Comparison of ENCODE assay signal across 10 cellular contexts in the genomic region with DNA sequence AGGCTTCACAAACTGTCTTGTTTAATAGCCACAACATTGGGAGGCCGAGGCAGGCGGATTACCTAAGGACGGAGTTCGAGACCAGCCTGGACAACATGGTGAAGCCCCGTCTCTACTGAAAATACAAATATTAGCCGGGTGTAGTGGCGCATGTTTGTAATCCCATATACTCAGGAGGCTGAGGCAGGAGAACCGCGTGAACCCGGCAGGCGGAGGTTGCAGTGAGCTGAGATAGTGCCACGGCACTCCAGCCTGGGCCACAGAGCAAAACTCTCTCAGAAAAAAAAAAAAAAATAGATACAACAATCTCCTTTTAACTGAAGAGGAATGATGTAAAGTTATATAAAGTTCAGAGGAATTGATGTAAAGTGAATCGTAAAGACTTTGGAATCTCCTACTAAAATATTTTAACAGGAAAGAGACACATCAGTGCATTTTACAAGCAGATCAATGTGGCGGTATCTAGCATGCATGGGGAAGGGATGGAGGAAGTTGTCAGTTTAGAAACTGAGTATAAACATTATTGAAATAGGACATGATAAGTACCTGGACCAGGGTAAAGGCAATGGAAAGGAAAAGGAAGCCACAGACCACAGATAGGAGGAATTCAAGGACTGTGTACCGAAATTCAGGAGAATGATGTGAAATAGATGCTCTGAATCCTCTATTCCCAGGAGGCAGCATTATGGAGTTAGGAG. TPM values are rescaled to one million over a fixed set of nuclear protein-coding genes. Genes with fewer than 3 reads are reported as not detected.
DNase-seq lines count a peak whose midpoint lies in the region; ATAC-seq, FAIRE-seq and TF ChIP-seq lines count a peak whose summit lies in the region.
"Had no signal": no experiment of that assay in that cellular context is flagged by ENCODE, and none has a peak within 500 bp of the region (broad histone marks: within the 10 kb centered on the region; RNA-seq: fewer than 3 reads in every experiment).

No MANE protein-coding gene starts in this region.

- TF ChIP-seq CTCF in CD14-positive monocyte (IDR thresholded peaks at IDR 0.05), result no peak

- H3K27me3 Mint-ChIP-seq in CD14-positive monocyte (ENCODE audit: low read depth in 3 of 3), result no peaks in the 10 kb centered on the region
- H3K27me3 Mint-ChIP-seq in activated T-cell treated with anti-CD3 and anti-CD28 coated beads, Interleukin-2, amount 50 U/mL, for 24 hours, result no peaks in the 10 kb centered on the region
- H3K27me3 Mint-ChIP-seq in natural killer cell treated with Interleukin-12 subunit alpha and Interleukin-12 subunit beta and Interleukin-15 and Interleukin-18, amount 100 ng/mL, for 72 hours, result no peaks in the 10 kb centered on the region

- ATAC-seq in natural killer cell treated with Interleukin-12 subunit alpha and Interleukin-12 subunit beta and Interleukin-15 and Interleukin-18, amount 100 ng/mL, for 72 hours, result no peak
- no peak for ATAC-seq in HG03460 (IDR thresholded peaks at IDR 0.05; ENCODE audit: unreplicated experiment)

- peak overlapping the region; percentile 22 to 49 for H3K4me3 Mint-ChIP-seq in CD14-positive monocyte
- peak overlapping the region; percentile 69 for H3K4me3 Mint-ChIP-seq in activated T-cell treated with anti-CD3 and anti-CD28 coated beads, Interleukin-2, amount 50 U/mL, for 24 hours
- H3K4me3 Mint-ChIP-seq in natural killer cell treated with Interleukin-12 subunit alpha and Interleukin-12 subunit beta and Interleukin-15 and Interleukin-18, amount 100 ng/mL, for 72 hours, result peak overlapping the region; percentile 84

- DNase-seq in CD14-positive monocyte (ENCODE audit: low spot score), result no peak
- DNase-seq in Jurkat, Clone E6-1 (ENCODE audit: low read depth, low spot score), result no peak
- no peak for DNase-seq in activated T-cell treated with anti-CD3 and anti-CD28 coated beads, Interleukin-2, amount 50 U/mL, for 24 hours
- no peak for DNase-seq in natural killer cell treated with Interleukin-12 subunit alpha and Interleukin-12 subunit beta and Interleukin-15 and Interleukin-18, amount 100 ng/mL, for 72 hours (ENCODE audit: low spot score)
- no peak for DNase-seq in activated CD4-positive, CD25-positive, alpha-beta regulatory T cell treated with anti-CD3 and anti-CD28 coated beads, Interleukin-2, amount 50 U/mL, for 72 hours
- no peak for DNase-seq in NCI-H1694 treated with DMSO at 0.1 percent for 48 hours (lab: John Stamatoyannopoulos, UW)
- DNase-seq in frontal cortex (ENCODE audit: low spot score in 2 of 2), result no peak
- DNase-seq: NCI-H2081 treated with DMSO at 0.1 percent for 48 hours had no signal

- peak overlapping the region; percentile 93 to 99 (median 95) for H3K27ac Mint-ChIP-seq in CD14-positive monocyte
- peak overlapping the region; percentile 95 for H3K27ac Mint-ChIP-seq in activated T-cell treated with anti-CD3 and anti-CD28 coated beads, Interleukin-2, amount 50 U/mL, for 24 hours
- peak overlapping the region; percentile 94 to 96 for H3K27ac Mint-ChIP-seq in natural killer cell treated with Interleukin-12 subunit alpha and Interleukin-12 subunit beta and Interleukin-15 and Interleukin-18, amount 100 ng/mL, for 72 hours

- no peak for FAIRE-seq in frontal cortex (lab: Jason Lieb, UNC)
- FAIRE-seq: keratinocyte had no signal

- intact Hi-C loops in CD14-positive monocyte (cut with micrococcal nuclease), result loop anchor here (5.0 to 10.0 kb wide), 3 partner anchors 38 to 146 kb away; no protein-coding TSS in a partner anchor

- H3K4me1 Mint-ChIP-seq in CD14-positive monocyte, result peaks cover 85% of the 10 kb centered on the region
- H3K4me1 Mint-ChIP-seq in activated T-cell treated with anti-CD3 and anti-CD28 coated beads, Interleukin-2, amount 50 U/mL, for 24 hours (ENCODE audit: low read depth), result peaks cover 87% of the 10 kb centered on the region
- H3K4me1 Mint-ChIP-seq in natural killer cell treated with Interleukin-12 subunit alpha and Interleukin-12 subunit beta and Interleukin-15 and Interleukin-18, amount 100 ng/mL, for 72 hours (ENCODE audit: low read depth in 2 of 2), result peaks cover 67 to 77% of the 10 kb centered on the region in 2 donors

- H3K36me3 Mint-ChIP-seq in CD14-positive monocyte, result peaks cover 37 to 55% of the 10 kb centered on the region in 2 donors
- H3K36me3 Mint-ChIP-seq in activated T-cell treated with anti-CD3 and anti-CD28 coated beads, Interleukin-2, amount 50 U/mL, for 24 hours (ENCODE audit: low read depth), result peaks cover 68% of the 10 kb centered on the region
- peaks cover 27% of the 10 kb centered on the region for H3K36me3 Mint-ChIP-seq in natural killer cell treated with Interleukin-12 subunit alpha and Interleukin-12 subunit beta and Interleukin-15 and Interleukin-18, amount 100 ng/mL, for 72 hours

- peak overlapping the region; percentile 16 for H3K4me3 ChIP-seq in Jurkat, Clone E6-1 (ENCODE audit: low read length)

- H3K9me3 Mint-ChIP-seq in CD14-positive monocyte, result peaks cover 0 to 3% (median 0%) of the 10 kb centered on the region in 7 donors
- no peaks in the 10 kb centered on the region for H3K9me3 Mint-ChIP-seq in activated T-cell treated with anti-CD3 and anti-CD28 coated beads, Interleukin-2, amount 50 U/mL, for 24 hours
- peaks cover 2% of the 10 kb centered on the region for H3K9me3 Mint-ChIP-seq in natural killer cell treated with Interleukin-12 subunit alpha and Interleukin-12 subunit beta and Interleukin-15 and Interleukin-18, amount 100 ng/mL, for 72 hours

RNA-seq across cellular contexts. Expression of gene PTPRC, which starts 41.5 kb away (rescaled TPM):
- polyA plus RNA-seq in CD14-positive monocyte, result 100 to 1,000 TPM; 667 to 992 TPM
- 402 TPM for polyA plus RNA-seq in Jurkat, Clone E6-1 (2012; ENCODE audit: insufficient read depth, insufficient read length)
- 100 to 1,000 TPM; 334 to 761 TPM for total RNA-seq in natural killer cell treated with Interleukin-12 subunit alpha and Interleukin-12 subunit beta and Interleukin-15 and Interleukin-18, amount 100 ng/mL, for 72 hours
- 2.9 TPM for total RNA-seq in frontal cortex
- polyA plus RNA-seq: keratinocyte had no signal

Comparison
In these comparisons a context has a peak if more than half of its experiments do, and no peak if none do; other contexts are left out.
1. RNA of gene PTPRC, which starts 41.5 kb away (total RNA-seq): 334 to 761 TPM in natural killer cell treated with Interleukin-12 subunit alpha and Interleukin-12 subunit beta and Interleukin-15 and Interleukin-18, amount 100 ng/mL, for 72 hours; 2.9 TPM in frontal cortex (single experiment); every median in the first group is over 10 times any median in the second.
2. Peak in every context shown above with its lines, with median percentiles within 50 percentile points of each other: H3K27ac Mint-ChIP-seq and H3K4me3 Mint-ChIP-seq.